Comparison of ENCODE assay signal across 21 cellular contexts in genomic region chr1:113681596-113682337, GRCh38.
DNase-seq lines count a peak whose midpoint lies in the region; ATAC-seq, FAIRE-seq and TF ChIP-seq lines count a peak whose summit lies in the region.
"Had no signal": no experiment of that assay in that cellular context is flagged by ENCODE, and none has a peak within 500 bp of the region (broad histone marks: within the 10 kb centered on the region; RNA-seq: fewer than 3 reads in every experiment).

No MANE protein-coding gene starts in this region.

- no peak for TF ChIP-seq CTCF in HepG2 (CRISPR knock-in tag; IDR thresholded peaks at IDR 0.05)
- TF ChIP-seq CTCF in right lobe of liver (IDR thresholded peaks at IDR 0.05), result no peak
- TF ChIP-seq CTCF in activated B cell treated with CpG ODN at 0.5 μM for 24 hours (IDR thresholded peaks at IDR 0.05), result no peak
- TF ChIP-seq CTCF in glutamatergic neuron (IDR thresholded peaks at IDR 0.05; ENCODE audit: partially characterized antibody, unreplicated experiment), result no peak
- TF ChIP-seq CTCF in progenitor cell of endocrine pancreas (IDR thresholded peaks at IDR 0.05; ENCODE audit: unreplicated experiment), result no peak

- ATAC-seq in HepG2, result no peak
- no peak for ATAC-seq in right lobe of liver
- ATAC-seq in activated B cell treated with CpG ODN at 0.5 μM for 24 hours (ENCODE audit: low read depth), result no peak
- ATAC-seq in activated T-cell treated with anti-CD3 and anti-CD28 coated beads, Interleukin-2, amount 50 U/mL, for 72 hours (replicated peaks in 1 of 2), result no peak
- ATAC-seq: Right ventricle myocardium inferior had no signal

- TF ChIP-seq POLR2A in HepG2 (IDR thresholded peaks at IDR 0.05; ENCODE audit: insufficient read depth in 1 of 2, low read depth in 2 of 2, low read length in 2 of 2) (no peak), right lobe of liver (IDR thresholded peaks at IDR 0.05) (no peak)

- H3K4me2 ChIP-seq in HepG2 (ENCODE audit: low read depth, low read length), result no peak overlapping the region

- H3K27me3 ChIP-seq in HepG2 (ENCODE audit: control insufficient read depth in 1 of 2, insufficient read depth in 2 of 2, low read length in 2 of 2) (no peaks in the 10 kb centered on the region), right lobe of liver (no peaks in the 10 kb centered on the region)
- H3K27me3 ChIP-seq: MG63 had no signal

- H3K79me2 ChIP-seq in HepG2 (ENCODE audit: insufficient read depth, low read length), result no peaks in the 10 kb centered on the region

- TF ChIP-seq EP300 in HepG2 (IDR thresholded peaks at IDR 0.05; ENCODE audit: low read depth in 2 of 2, low read length in 2 of 2), result no peak
- TF ChIP-seq EP300 in HepG2 (CRISPR knock-in tag; IDR thresholded peaks at IDR 0.05; ENCODE audit: borderline replicate concordance), result no peak

- H3K4me3 ChIP-seq in HepG2 (replicated peaks in 1 of 3; ENCODE audit: insufficient read depth in 1 of 3, low read depth in 2 of 3, low read length in 3 of 3), result no peak overlapping the region
- H3K4me3 ChIP-seq in right lobe of liver, result no peak overlapping the region
- H3K4me3 ChIP-seq: MG63 had no signal

- H3K4me3 Mint-ChIP-seq in activated B cell treated with CpG ODN at 0.5 μM for 24 hours (no peak overlapping the region), glutamatergic neuron (ENCODE audit: unreplicated experiment) (no peak overlapping the region), progenitor cell of endocrine pancreas (ENCODE audit: low read depth) (no peak overlapping the region)
- no peak overlapping the region for H3K4me3 Mint-ChIP-seq in activated T-cell treated with anti-CD3 and anti-CD28 coated beads, Interleukin-2, amount 50 U/mL, for 72 hours
- H3K4me3 Mint-ChIP-seq: B cell, IgD-negative memory B cell had no signal

- in situ Hi-C loops in HepG2 (cut with HindIII; ENCODE audit: extremely low pct_ligation_motif_present, low pct_unique_long_range_greater_than_20kb), result no loop called here

- H3K27me3 Mint-ChIP-seq in activated B cell treated with CpG ODN at 0.5 μM for 24 hours (no peaks in the 10 kb centered on the region), glutamatergic neuron (ENCODE audit: unreplicated experiment) (peaks cover 2% of the 10 kb centered on the region), progenitor cell of endocrine pancreas (no peaks in the 10 kb centered on the region)
- H3K27me3 Mint-ChIP-seq in activated T-cell treated with anti-CD3 and anti-CD28 coated beads, Interleukin-2, amount 50 U/mL, for 72 hours (ENCODE audit: low read depth), result no peaks in the 10 kb centered on the region
- H3K27me3 Mint-ChIP-seq: B cell, IgD-negative memory B cell had no signal

- POLR2A ChIA-PET in HepG2 (lab: Yijun Ruan, JAX) (no interaction called here), activated B cell treated with CpG ODN at 0.5 μM for 24 hours (lab: Charles Lee) (no interaction called here)

- H3K9me3 ChIP-seq in HepG2 (ENCODE audit: low read length), result no peaks in the 10 kb centered on the region
- H3K9me3 ChIP-seq in right lobe of liver, result no peaks in the 10 kb centered on the region
- H3K9me3 ChIP-seq: MG63 had no signal

- no peak overlapping the region for H2AFZ ChIP-seq in HepG2 (ENCODE audit: low read length)

- H3K27ac ChIP-seq in HepG2 (ENCODE audit: extremely low read length, insufficient read depth, low read length) (no peak overlapping the region), right lobe of liver (no peak overlapping the region)

- H3K4me1 Mint-ChIP-seq in activated B cell treated with CpG ODN at 0.5 μM for 24 hours (no peaks in the 10 kb centered on the region), glutamatergic neuron (ENCODE audit: low read depth, unreplicated experiment) (peaks cover 9% of the 10 kb centered on the region), progenitor cell of endocrine pancreas (ENCODE audit: low read depth) (peaks cover 5% of the 10 kb centered on the region)
- H3K4me1 Mint-ChIP-seq in activated T-cell treated with anti-CD3 and anti-CD28 coated beads, Interleukin-2, amount 50 U/mL, for 72 hours (ENCODE audit: low read depth), result peaks cover 4% of the 10 kb centered on the region
- H3K4me1 Mint-ChIP-seq: B cell had no signal

- H3K4me1 ChIP-seq in HepG2 (ENCODE audit: insufficient read depth, low read length) (no peaks in the 10 kb centered on the region), right lobe of liver (peaks cover 0 to 11% (median 0%) of the 10 kb centered on the region in 4 donors)

- 98% methylated on average over 7 of the region's 7 CpGs for WGBS in HepG2 (ENCODE audit: low lambda C conversion rate)
- 88% methylated on average over 7 of the region's 7 CpGs for WGBS in right lobe of liver (ENCODE audit: insufficient coverage, low coverage, low lambda C conversion rate, missing lambda C conversion rate)

- FAIRE-seq in HepG2 (lab: Jason Lieb, UNC), result no peak
- FAIRE-seq: G401.6, RCC 7860 had no signal

- TF ChIP-seq RAD21 in HepG2 (CRISPR knock-in tag; IDR thresholded peaks at IDR 0.05), result no peak

- H3K9me3 Mint-ChIP-seq in activated B cell treated with CpG ODN at 0.5 μM for 24 hours, result no peaks in the 10 kb centered on the region
- peaks cover 3% of the 10 kb centered on the region for H3K9me3 Mint-ChIP-seq in glutamatergic neuron (ENCODE audit: unreplicated experiment)
- no peaks in the 10 kb centered on the region for H3K9me3 Mint-ChIP-seq in activated T-cell treated with anti-CD3 and anti-CD28 coated beads, Interleukin-2, amount 50 U/mL, for 72 hours
- H3K9me3 Mint-ChIP-seq in progenitor cell of endocrine pancreas (ENCODE audit: low read depth), result no peaks in the 10 kb centered on the region
- H3K9me3 Mint-ChIP-seq: IgD-negative memory B cell had no signal

- BruUV-seq in HepG2 (replicated peaks; lab: Mats Ljungman, UMichigan), result no TSS peak

- peak overlapping the region; percentile 26 for H3K27ac Mint-ChIP-seq in activated B cell treated with CpG ODN at 0.5 μM for 24 hours
- peak overlapping the region; percentile 57 for H3K27ac Mint-ChIP-seq in glutamatergic neuron (ENCODE audit: unreplicated experiment)
- H3K27ac Mint-ChIP-seq in activated T-cell treated with anti-CD3 and anti-CD28 coated beads, Interleukin-2, amount 50 U/mL, for 72 hours, result no peak overlapping the region
- no peak overlapping the region for H3K27ac Mint-ChIP-seq in progenitor cell of endocrine pancreas
- H3K27ac Mint-ChIP-seq: B cell, IgD-negative memory B cell had no signal

- intact Hi-C loops in HepG2 (cut with micrococcal nuclease; ENCODE audit: unreplicated experiment), result no loop called here
- intact Hi-C loops in right lobe of liver (cut with DNase I), result loop anchor here in 1 of 2 donors (5.0 kb wide), 1 partner anchor 539 kb away; no protein-coding TSS in a partner anchor
- intact Hi-C loops in activated B cell treated with CpG ODN at 0.5 μM for 24 hours (cut with micrococcal nuclease), result no loop called here

- peaks cover 2 to 12% of the 10 kb centered on the region in 2 experiments; a peak in 1 of 5 replicates for H3K36me3 ChIP-seq in HepG2 (replicated peaks in 1 of 2; ENCODE audit: control insufficient read depth in 1 of 2, insufficient read depth in 2 of 2, low read length in 2 of 2)
- peaks cover 0 to 5% (median 2%) of the 10 kb centered on the region in 4 donors for H3K36me3 ChIP-seq in right lobe of liver

- H4K20me1 ChIP-seq in HepG2 (ENCODE audit: insufficient read depth, low read length), result no peaks in the 10 kb centered on the region; the same call in 1 of the 2 replicates

- DNase-seq in HepG2 (ENCODE audit: low spot score) (no peak), right lobe of liver (no peak), activated B cell treated with CpG ODN at 0.5 μM for 24 hours (no peak), glutamatergic neuron (no peak), HK-2 (ENCODE audit: unreplicated experiment) (no peak), progenitor cell of endocrine pancreas (ENCODE audit: low spot score, unreplicated experiment) (no peak)
- DNase-seq in activated T-cell treated with anti-CD3 and anti-CD28 coated beads, Interleukin-2, amount 50 U/mL, for 72 hours, result no peak
- no peak for DNase-seq in stimulated activated CD4-positive, alpha-beta T cell treated with anti-CD3 and anti-CD28 coated beads, Interleukin-2, amount 100 ng/mL, for 48 hours
- DNase-seq: 8988T, COR-L47, Kasumi-1, MG63, NCI-H1048, NCI-H1436, NCI-H1930, NCI-H446 had no signal

- no peaks in the 10 kb centered on the region for H3K36me3 Mint-ChIP-seq in activated B cell treated with CpG ODN at 0.5 μM for 24 hours (ENCODE audit: low read depth)
- H3K36me3 Mint-ChIP-seq in glutamatergic neuron (ENCODE audit: unreplicated experiment), result no peaks in the 10 kb centered on the region
- no peaks in the 10 kb centered on the region for H3K36me3 Mint-ChIP-seq in activated T-cell treated with anti-CD3 and anti-CD28 coated beads, Interleukin-2, amount 50 U/mL, for 72 hours (ENCODE audit: insufficient read depth in 2 of 2)
- peaks cover 12% of the 10 kb centered on the region for H3K36me3 Mint-ChIP-seq in progenitor cell of endocrine pancreas (ENCODE audit: insufficient read depth)

- CTCF ChIA-PET in HepG2 (lab: Yijun Ruan, JAX; ENCODE audit: low intra/inter-chr PET ratio, low total read pairs), result no interaction called here
- CTCF ChIA-PET in activated B cell treated with CpG ODN at 0.5 μM for 24 hours (lab: Charles Lee), result no interaction called here

- no peak overlapping the region for H3K9ac ChIP-seq in HepG2 (ENCODE audit: insufficient read depth, low read depth, low read length)

TF ChIP-seq in HepG2, 621 proteins besides CTCF, POLR2A, EP300 and RAD21:
- TF ChIP-seq ZZZ3 (CRISPR knock-in tag; IDR thresholded peaks at IDR 0.05; ENCODE audit: borderline replicate concordance) (no peak), MAFF (IDR thresholded peaks at IDR 0.05; ENCODE audit: low read depth, low read length) (peak; percentile 75), HIVEP1 (CRISPR knock-in tag; IDR thresholded peaks at IDR 0.05) (no peak), MAFK (conservative IDR thresholded peaks at IDR 0.05 in 1 of 2, IDR thresholded peaks at IDR 0.05 in 1 of 2; ENCODE audit: low read length in 2 of 2) (peak; percentile 66 to 81; a peak in 3 of 4 replicates), ZNF580 (CRISPR knock-in tag; IDR thresholded peaks at IDR 0.05; ENCODE audit: borderline replicate concordance, low read depth) (no peak), ADNP (CRISPR knock-in tag; IDR thresholded peaks at IDR 0.05) (no peak), NFE2L2 (IDR thresholded peaks at IDR 0.05; ENCODE audit: low read length) (0 out of 2 replicates have a peak, but pooled peaks have one; percentile 29)
TF ChIP-seq in HepG2: peak in this region for 3.

Comparison
In these comparisons a context has a peak if more than half of its experiments do, and no peak if none do; other contexts are left out.
1. H3K27ac Mint-ChIP-seq: peak in activated B cell treated with CpG ODN at 0.5 μM for 24 hours (single experiment) and glutamatergic neuron (single experiment); none in activated T-cell treated with anti-CD3 and anti-CD28 coated beads, Interleukin-2, amount 50 U/mL, for 72 hours (single experiment) and progenitor cell of endocrine pancreas (single experiment).